ENCODE assay signal across 10 cellular contexts in the genomic region with DNA sequence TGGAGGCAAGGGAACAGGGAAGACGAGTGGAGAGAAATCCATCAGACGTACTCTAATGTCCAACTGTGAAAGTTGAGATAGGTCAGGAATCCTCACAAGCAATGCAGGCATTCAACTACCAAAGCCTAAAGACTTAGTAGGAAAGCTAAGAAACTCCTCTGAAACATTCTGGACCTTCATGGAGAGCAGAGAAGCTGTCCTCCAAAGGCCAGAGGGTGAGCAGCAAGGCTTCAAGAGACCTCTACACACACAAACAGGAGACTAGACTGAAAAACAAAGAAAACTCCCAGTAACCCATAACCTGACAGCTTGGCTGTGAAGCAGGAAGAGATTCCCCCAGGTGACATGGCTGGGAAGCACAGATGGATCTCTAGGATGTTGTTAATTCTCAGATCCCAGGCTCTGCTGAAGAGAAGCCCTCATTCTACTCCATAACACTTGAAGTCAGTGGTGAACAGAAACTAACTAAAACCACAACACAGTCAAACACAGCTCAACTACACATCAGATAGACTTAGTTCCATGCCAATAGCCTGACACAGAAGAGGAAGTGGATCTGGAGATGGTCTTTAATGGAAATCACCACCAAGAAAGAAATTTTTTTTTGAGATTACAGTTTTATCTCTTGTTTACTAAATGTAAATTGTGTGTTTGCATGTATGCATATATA. TPM values are rescaled to one million over a fixed set of nuclear protein-coding genes. Genes with fewer than 3 reads are reported as not detected.
A peak's percentile ranks its signal among the peaks of the same experiment; 100 is the strongest.
DNase-seq lines count a peak whose midpoint lies in the region; ATAC-seq and TF ChIP-seq lines count a peak whose summit lies in the region.
"Had no signal": no experiment of that assay in that cellular context is flagged by ENCODE, and none has a peak within 500 bp of the region (broad histone marks: within the 10 kb centered on the region; RNA-seq: fewer than 3 reads in every experiment).

No MANE protein-coding gene starts in this region.

- TF ChIP-seq POLR2A in lower leg skin (IDR thresholded peaks at IDR 0.05), result no peak
- no peak for TF ChIP-seq POLR2A in spleen (IDR thresholded peaks at IDR 0.05)
- no peak for TF ChIP-seq POLR2A in thyroid gland (IDR thresholded peaks at IDR 0.05)

- ATAC-seq in GM18873 (IDR thresholded peaks at IDR 0.05; ENCODE audit: low FRiP score, unreplicated experiment) (peak; percentile 93), HG02610 (IDR thresholded peaks at IDR 0.05; ENCODE audit: unreplicated experiment) (peak; percentile 99), HG03521 (IDR thresholded peaks at IDR 0.05; ENCODE audit: unreplicated experiment) (peak; percentile 75)

- no peaks in the 10 kb centered on the region for H3K27me3 ChIP-seq in spleen (replicated peaks in 1 of 7)
- no peaks in the 10 kb centered on the region for H3K27me3 ChIP-seq in thyroid gland
- H3K27me3 ChIP-seq: neural progenitor cell had no signal

- 80 to 84% methylated on average over 2 of the region's 2 CpGs for WGBS in lower leg skin, 2 donors
- WGBS in spleen, 5 donors, result 78 to 93% (median 87%) methylated on average over 2 of the region's 2 CpGs
- 82 to 89% methylated on average over 2 of the region's 2 CpGs for WGBS in thyroid gland, 2 donors

- H3K27ac ChIP-seq in spleen, result no peak overlapping the region
- no peak overlapping the region for H3K27ac ChIP-seq in thyroid gland
- H3K27ac ChIP-seq: neural progenitor cell had no signal

- H3K4me3 ChIP-seq in lower leg skin (ENCODE audit: low read depth, poor library complexity, severe bottlenecking) (no peak overlapping the region), spleen (no peak overlapping the region), thyroid gland (replicated peaks in 1 of 3) (no peak overlapping the region)
- H3K4me3 ChIP-seq: neural progenitor cell had no signal

- DNase-seq in medulla oblongata (ENCODE audit: extremely low spot score) (peak; percentile 18), lower leg skin (ENCODE audit: low spot score in 2 of 2) (no peak), posterior cingulate gyrus (no peak), spleen (no peak), thyroid gland (no peak)
- DNase-seq: hypothalamus had no signal

- no peak for TF ChIP-seq CTCF in lower leg skin (IDR thresholded peaks at IDR 0.05)
- TF ChIP-seq CTCF in spleen (IDR thresholded peaks at IDR 0.05 in 8 of 11, conservative IDR thresholded peaks at IDR 0.05 in 3 of 11), result no peak
- TF ChIP-seq CTCF in thyroid gland (IDR thresholded peaks at IDR 0.05), result no peak

- no peaks in the 10 kb centered on the region for H3K9me3 ChIP-seq in spleen
- H3K9me3 ChIP-seq in thyroid gland, result no peaks in the 10 kb centered on the region

- intact Hi-C loops in lower leg skin (cut with DNase I; ENCODE audit: low total_unique reads), result no loop called here
- intact Hi-C loops in posterior cingulate gyrus (cut with DNase I), result no loop called here
- intact Hi-C loops in spleen (cut with DNase I; ENCODE audit: low total_unique reads), result no loop called here
- intact Hi-C loops in thyroid gland (cut with DNase I), result no loop called here

- H3K4me1 ChIP-seq in spleen, result peaks cover 0 to 16% (median 6%) of the 10 kb centered on the region in 6 donors
- H3K4me1 ChIP-seq in thyroid gland, result no peaks in the 10 kb centered on the region

- H3K36me3 ChIP-seq in spleen, result no peaks in the 10 kb centered on the region
- H3K36me3 ChIP-seq in thyroid gland, result no peaks in the 10 kb centered on the region
- H3K36me3 ChIP-seq: neural progenitor cell had no signal

RNA-seq across cellular contexts. Expression of a gene that starts 23.2 kb away (rescaled TPM):
- 10 to 100 TPM in 3 of 4 donors, 1 to 10 TPM in 1; 6.8 to 27.8 (median 18.8) TPM for total RNA-seq in lower leg skin
- 100 to 1,000 TPM; 149 to 941 (median 318) TPM for total RNA-seq in spleen
- 100 to 1,000 TPM in 2 of 3 donors, 10 to 100 TPM in 1; 96.3 to 166 (median 133) TPM for polyA plus RNA-seq in spleen
- 10 to 100 TPM in 3 of 4 donors, 1 to 10 TPM in 1; 6.6 to 34.2 (median 16.9) TPM for total RNA-seq in thyroid gland

RNA-seq across cellular contexts. Expression of a gene that starts 34.6 kb away (rescaled TPM):
- total RNA-seq in lower leg skin (10 to 100 TPM; 10.0 to 21.7 (median 16.8) TPM), spleen (10 to 100 TPM; 11.3 to 36.5 (median 15.4) TPM), thyroid gland (10 to 100 TPM; 13.8 to 37.8 (median 20.9) TPM)
- polyA plus RNA-seq in spleen, result 10 to 100 TPM; 13.6 to 18.3 (median 17.6) TPM

Comparison
In these comparisons a context has a peak if more than half of its experiments do, and no peak if none do; other contexts are left out.
1. RNA of a gene that starts 23.2 kb away (total RNA-seq): 149 to 941 TPM in spleen; 6.8 to 27.8 TPM in lower leg skin and 6.6 to 34.2 TPM in thyroid gland; every median in the first group is over 4 times any median in the second.
2. Peak in every context shown above with its lines, with median percentiles within 50 percentile points of each other: ATAC-seq.